9 cellular contexts compared by ENCODE assay signal in the genomic region with DNA sequence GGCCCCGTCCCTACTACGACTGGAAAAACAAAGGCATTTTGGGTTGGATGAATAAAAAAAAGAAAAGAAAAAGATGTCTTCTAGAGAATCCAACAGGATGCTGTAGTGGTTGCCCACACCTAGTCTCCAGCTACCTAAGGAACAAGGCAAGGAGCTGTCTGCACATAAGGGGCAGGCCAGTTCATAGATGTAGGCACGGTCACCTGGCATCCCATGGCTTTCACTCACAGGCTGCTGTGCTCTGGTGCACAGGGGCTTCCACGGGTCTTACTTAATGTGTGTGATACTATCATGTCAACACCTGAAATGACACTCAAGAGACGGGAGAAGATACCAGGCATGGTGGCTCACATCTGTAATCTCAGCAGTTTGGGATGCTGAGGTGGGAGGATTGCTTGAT. TPM values are rescaled to one million over a fixed set of nuclear protein-coding genes. Genes with fewer than 3 reads are reported as not detected.
A peak's percentile ranks its signal among the peaks of the same experiment; 100 is the strongest.
DNase-seq lines count a peak whose midpoint lies in the region; ATAC-seq and TF ChIP-seq lines count a peak whose summit lies in the region.
"Had no signal": no experiment of that assay in that cellular context is flagged by ENCODE, and none has a peak within 500 bp of the region (broad histone marks: within the 10 kb centered on the region; RNA-seq: fewer than 3 reads in every experiment).

No MANE protein-coding gene starts in this region.

- peaks cover 44% of the 10 kb centered on the region for H3K4me1 ChIP-seq in CD8-positive, alpha-beta memory T cell (ENCODE audit: insufficient read depth, low read length)
- H3K4me1 ChIP-seq in SJCRH30 (no peaks in the 10 kb centered on the region), esophagus muscularis mucosa (peaks cover 11 to 48% (median 41%) of the 10 kb centered on the region in 4 donors), psoas muscle (peaks cover 5% of the 10 kb centered on the region)

- H3K36me3 Mint-ChIP-seq in CD8-positive, alpha-beta memory T cell = peaks cover 0 to 30% (median 5%) of the 10 kb centered on the region in 3 donors

- peak overlapping the region; percentile 49 for H3K4me3 ChIP-seq in CD8-positive, alpha-beta memory T cell (ENCODE audit: low read length)
- peak overlapping the region; percentile 84 for H3K4me3 ChIP-seq in SJCRH30
- H3K4me3 ChIP-seq in esophagus muscularis mucosa = peak overlapping the region; percentile 75 to 97 (median 84)
- H3K4me3 ChIP-seq in psoas muscle = peak overlapping the region; percentile 87

- TF ChIP-seq CTCF in esophagus muscularis mucosa (IDR thresholded peaks at IDR 0.05) (no peak), psoas muscle (IDR thresholded peaks at IDR 0.05) (no peak), GM20000 (IDR thresholded peaks at IDR 0.05; ENCODE audit: extremely low read depth, missing control alignments) (no peak)

- no peaks in the 10 kb centered on the region for H3K9me3 ChIP-seq in CD8-positive, alpha-beta memory T cell (ENCODE audit: low read length)
- no peaks in the 10 kb centered on the region for H3K9me3 ChIP-seq in SJCRH30 (replicated peaks)
- no peaks in the 10 kb centered on the region for H3K9me3 ChIP-seq in esophagus muscularis mucosa
- H3K9me3 ChIP-seq in psoas muscle = no peaks in the 10 kb centered on the region

- H3K4me3 Mint-ChIP-seq in CD8-positive, alpha-beta memory T cell = peak overlapping the region; percentile 71 to 91 (median 84)

- POLR2A ChIA-PET in CD8-positive, alpha-beta memory T cell (lab: Charles Lee) = interaction anchor here (1.4 kb wide), 1 partner anchor 367 kb away, joined by 4 read pairs; the partner anchor contains the start of gene TYW1

- H3K27ac ChIP-seq in CD8-positive, alpha-beta memory T cell (ENCODE audit: low read depth, low read length) = no peak overlapping the region
- H3K27ac ChIP-seq in SJCRH30 = no peak overlapping the region
- peak overlapping the region; percentile 97 to 100 (median 98) for H3K27ac ChIP-seq in esophagus muscularis mucosa (replicated peaks in 1 of 4)
- peak overlapping the region; percentile 96 for H3K27ac ChIP-seq in psoas muscle

- no peaks in the 10 kb centered on the region for H3K27me3 ChIP-seq in CD8-positive, alpha-beta memory T cell (ENCODE audit: insufficient read depth, low read length, poor library complexity, severe bottlenecking)
- no peaks in the 10 kb centered on the region for H3K27me3 ChIP-seq in SJCRH30
- H3K27me3 ChIP-seq in esophagus muscularis mucosa = no peaks in the 10 kb centered on the region
- no peaks in the 10 kb centered on the region for H3K27me3 ChIP-seq in psoas muscle (ENCODE audit: insufficient read depth in 3 of 3, low read length in 2 of 3)

- in situ Hi-C loops in G401 (cut with HindIII; ENCODE audit: low sequenced_read_pairs) = no loop called here

- no peak for DNase-seq in CD8-positive, alpha-beta memory T cell
- DNase-seq in SJCRH30 = no peak
- DNase-seq in esophagus muscularis mucosa (ENCODE audit: extremely low spot score) = no peak
- DNase-seq in psoas muscle = no peak
- no peak for DNase-seq in G401 (ENCODE audit: low spot score)
- DNase-seq in GM20000 (ENCODE audit: low spot score) = no peak
- DNase-seq in DMS 273 (lab: John Stamatoyannopoulos, UW; ENCODE audit: unreplicated experiment) = no peak
- DNase-seq: T-helper 9 cell had no signal

- H3K27ac Mint-ChIP-seq in CD8-positive, alpha-beta memory T cell = peak overlapping the region; percentile 78 to 98 (median 90)

- peaks cover 10% of the 10 kb centered on the region for H3K36me3 ChIP-seq in CD8-positive, alpha-beta memory T cell (ENCODE audit: insufficient read depth, low read length)
- H3K36me3 ChIP-seq in SJCRH30 = no peaks in the 10 kb centered on the region
- H3K36me3 ChIP-seq in esophagus muscularis mucosa = peaks cover 0 to 18% (median 9%) of the 10 kb centered on the region in 4 donors
- peaks cover 0 to 17% of the 10 kb centered on the region in 2 donors for H3K36me3 ChIP-seq in psoas muscle (ENCODE audit: insufficient read depth in 1 of 2, low read depth in 1 of 2)

- TF ChIP-seq POLR2A in esophagus muscularis mucosa (IDR thresholded peaks at IDR 0.05; ENCODE audit: low read depth) = no peak

- no peaks in the 10 kb centered on the region for H3K9me3 Mint-ChIP-seq in CD8-positive, alpha-beta memory T cell

- peaks cover 49 to 61% (median 54%) of the 10 kb centered on the region in 3 donors for H3K4me1 Mint-ChIP-seq in CD8-positive, alpha-beta memory T cell

- 62% methylated on average over 5 of the region's 5 CpGs for WGBS in esophagus muscularis mucosa
- 60 to 65% (median 64%) methylated on average over 5 of the region's 5 CpGs for WGBS in psoas muscle, 3 donors

- intact Hi-C loops in esophagus muscularis mucosa (cut with DNase I) (loop anchor here (2.0 kb wide), 1 partner anchor 25 kb away; no protein-coding TSS in a partner anchor), psoas muscle (cut with DNase I) (loop anchor here (2.0 to 5.0 kb wide), 4 partner anchors 37 to 72 kb away; no protein-coding TSS in a partner anchor)

- peaks cover 0 to 4% of the 10 kb centered on the region in 2 donors for H3K27me3 Mint-ChIP-seq in CD8-positive, alpha-beta memory T cell

- no peak for TF ChIP-seq EP300 in esophagus muscularis mucosa (IDR thresholded peaks at IDR 0.05)

- CTCF ChIA-PET in CD8-positive, alpha-beta memory T cell (lab: Charles Lee) = interaction anchor here (3.0 kb wide), 1 partner anchor 25 kb away, joined by 11 read pairs; no protein-coding TSS in a partner anchor

- ATAC-seq in psoas muscle = no peak
- no peak for ATAC-seq in HG02973 (IDR thresholded peaks at IDR 0.05; ENCODE audit: unreplicated experiment)

RNA-seq across cellular contexts. Expression of gene KCTD7, which starts 1.0 kb away (rescaled TPM):
- total RNA-seq in CD8-positive, alpha-beta memory T cell = 10 to 100 TPM; 11.6 to 12.5 TPM
- 17.1 TPM for polyA plus RNA-seq in CD8-positive, alpha-beta memory T cell
- total RNA-seq in SJCRH30 (2014; rRNA removed; shearing (Covaris generic)) = 12.1 and 12.5 TPM in 2 replicates
- total RNA-seq in esophagus muscularis mucosa (10 to 100 TPM in 3 of 4 donors, 1 to 10 TPM in 1; 9.4 to 22.5 (median 15.1) TPM), psoas muscle (1 to 10 TPM; 2.6 to 7.8 (median 4.0) TPM)
- 1 to 10 TPM; 2.2 to 9.8 (median 8.4) TPM for polyA plus RNA-seq in psoas muscle
- 6.9 and 9.1 TPM in 2 replicates for total RNA-seq in G401 (2014; rRNA removed; shearing (Covaris generic))

Comparison
In these comparisons a context has a peak if more than half of its experiments do, and no peak if none do; other contexts are left out.
1. H3K27ac ChIP-seq: peak in esophagus muscularis mucosa (4 of 4) and psoas muscle (single experiment); none in CD8-positive, alpha-beta memory T cell (single experiment) and SJCRH30 (single experiment).
2. Peak in every context shown above with its lines, with median percentiles within 50 percentile points of each other: H3K4me3 ChIP-seq.